In the genomic region with DNA sequence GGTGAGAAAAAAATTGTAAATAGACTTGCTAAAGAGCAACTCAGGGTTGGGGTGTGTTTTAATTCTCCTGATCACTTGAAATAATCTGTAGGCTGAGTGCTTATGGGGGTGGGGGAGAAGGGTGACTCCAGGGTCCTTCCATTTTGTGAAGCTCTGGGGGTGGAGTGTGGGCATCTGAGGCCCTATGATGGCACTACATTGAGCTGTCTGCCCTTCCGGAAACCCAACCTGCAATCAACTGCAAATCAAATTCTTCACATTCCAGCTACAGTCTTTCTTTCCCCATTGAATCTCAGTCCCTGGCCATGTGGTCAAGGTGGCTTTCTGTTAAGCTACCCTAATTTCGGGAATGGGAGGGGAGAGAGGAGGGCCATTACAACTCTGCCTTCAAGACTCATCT, we compare ENCODE assay signal across 22 cellular contexts. TPM values are rescaled to one million over a fixed set of nuclear protein-coding genes. Genes with fewer than 3 reads are reported as not detected.
DNase-seq lines count a peak whose midpoint lies in the region; ATAC-seq, FAIRE-seq and TF ChIP-seq lines count a peak whose summit lies in the region.
"Had no signal": no experiment of that assay in that cellular context is flagged by ENCODE, and none has a peak within 500 bp of the region (broad histone marks: within the 10 kb centered on the region; RNA-seq: fewer than 3 reads in every experiment).

No MANE protein-coding gene starts in this region.

- no peak overlapping the region for H2AFZ ChIP-seq in H9 (ENCODE audit: low read length)
- H2AFZ ChIP-seq: GM23248 had no signal

- peak overlapping the region; percentile 80; the same call in 1 of the 2 replicates for H3K4ac ChIP-seq in H9 (ENCODE audit: low read depth, low read length)

- no peaks in the 10 kb centered on the region for H4K20me1 ChIP-seq in H9 (ENCODE audit: control insufficient read depth, insufficient read depth, insufficient read length)

- H2AK5ac ChIP-seq in H9 (ENCODE audit: insufficient read length, low read length) = no peak overlapping the region

- H3K9me3 ChIP-seq in CD8-positive, alpha-beta T cell (ENCODE audit: low read length) = no peaks in the 10 kb centered on the region
- no peaks in the 10 kb centered on the region for H3K9me3 ChIP-seq in H9 (ENCODE audit: control insufficient read depth, low read depth, low read length)
- H3K9me3 ChIP-seq in small intestine (ENCODE audit: control insufficient read depth, low read depth) = no peaks in the 10 kb centered on the region
- H3K9me3 ChIP-seq: vagina had no signal

- no CpG with 5 or more reads among the region's 2 CpGs for WGBS in H9 (ENCODE audit: extremely low coverage, insufficient read length, low lambda C conversion rate)
- WGBS in small intestine, 3 donors = 76 to 91% (median 85%) methylated on average over 2 of the region's 2 CpGs

- H3K36me3 Mint-ChIP-seq in CD8-positive, alpha-beta T cell = peaks cover 62% of the 10 kb centered on the region
- H3K36me3 Mint-ChIP-seq in H9 (ENCODE audit: insufficient read depth in 1 of 3, low read depth in 3 of 3) = peaks cover 23 to 43% (median 42%) of the 10 kb centered on the region in 3 experiments; a peak in 6 of 7 replicates
- peaks cover 44% of the 10 kb centered on the region for H3K36me3 Mint-ChIP-seq in activated CD8-positive, alpha-beta T cell treated with anti-CD3 and anti-CD28 coated beads, Interleukin-2, amount 10 ng/mL, durations not matched to agents 7 days and 5 days (ENCODE audit: low read depth)

- H3K23ac ChIP-seq in H9 (ENCODE audit: insufficient read length, low read depth, low read length) = no peak overlapping the region

- ATAC-seq in CD8-positive, alpha-beta T cell = no peak
- no peak for ATAC-seq in activated CD8-positive, alpha-beta T cell treated with anti-CD3 and anti-CD28 coated beads, Interleukin-2, amount 10 ng/mL, durations not matched to agents 7 days and 5 days
- no peak for ATAC-seq in HG02840 (IDR thresholded peaks at IDR 0.05; ENCODE audit: low FRiP score, unreplicated experiment)
- no peak for ATAC-seq in HG03196 (IDR thresholded peaks at IDR 0.05; ENCODE audit: unreplicated experiment)
- no peak for ATAC-seq in HG03095 (IDR thresholded peaks at IDR 0.05; ENCODE audit: unreplicated experiment)
- ATAC-seq: right cardiac atrium had no signal

- H3K9me3 Mint-ChIP-seq in CD8-positive, alpha-beta T cell = no peaks in the 10 kb centered on the region
- no peaks in the 10 kb centered on the region for H3K9me3 Mint-ChIP-seq in H9
- H3K9me3 Mint-ChIP-seq in activated CD8-positive, alpha-beta T cell treated with anti-CD3 and anti-CD28 coated beads, Interleukin-2, amount 10 ng/mL, durations not matched to agents 7 days and 5 days (ENCODE audit: insufficient read depth) = no peaks in the 10 kb centered on the region
- H3K9me3 Mint-ChIP-seq: activated CD4-positive, alpha-beta T cell treated with anti-CD3 and anti-CD28 coated beads, Interleukin-2, amount 10 ng/mL, durations not matched to agents 24 days and 14 days had no signal

- H3K4me1 ChIP-seq in CD8-positive, alpha-beta T cell (ENCODE audit: insufficient read depth, low read length) = no peaks in the 10 kb centered on the region
- H3K4me1 ChIP-seq in H9 (ENCODE audit: insufficient read depth, low read length) (peaks cover 7% of the 10 kb centered on the region; the same call in 1 of the 2 replicates), small intestine (ENCODE audit: control insufficient read depth in 2 of 2, insufficient read depth in 1 of 2, low read depth in 1 of 2, low read length in 1 of 2) (peaks cover 2 to 3% of the 10 kb centered on the region in 2 donors)

- peaks cover 13% of the 10 kb centered on the region for H3K4me1 Mint-ChIP-seq in CD8-positive, alpha-beta T cell (ENCODE audit: low read depth)
- H3K4me1 Mint-ChIP-seq in H9 = peaks cover 16 to 21% of the 10 kb centered on the region in 2 experiments
- H3K4me1 Mint-ChIP-seq in activated CD8-positive, alpha-beta T cell treated with anti-CD3 and anti-CD28 coated beads, Interleukin-2, amount 10 ng/mL, durations not matched to agents 7 days and 5 days (ENCODE audit: low read depth) = peaks cover 42% of the 10 kb centered on the region

- no peak overlapping the region for H4K91ac ChIP-seq in H9 (ENCODE audit: insufficient read length, low read depth, low read length)

- no peak overlapping the region for H3K4me2 ChIP-seq in H9 (ENCODE audit: insufficient read depth, insufficient read length, low read length)

- no peak for TF ChIP-seq CTCF in CD8-positive, alpha-beta T cell (IDR thresholded peaks at IDR 0.05)
- TF ChIP-seq CTCF in H9 (conservative IDR thresholded peaks at IDR 0.05) = no peak

- POLR2A ChIA-PET in CD8-positive, alpha-beta T cell (lab: Charles Lee) = interaction anchor here (0.7 kb wide), 1 partner anchor 18 kb away, joined by 6 read pairs; no protein-coding TSS in a partner anchor
- POLR2A ChIA-PET in activated CD8-positive, alpha-beta T cell treated with anti-CD3 and anti-CD28 coated beads, Interleukin-2, amount 10 ng/mL, durations not matched to agents 7 days and 5 days (lab: Charles Lee) = interaction anchor here (0.6 kb wide), 1 partner anchor 87 kb away, joined by 3 read pairs; no protein-coding TSS in a partner anchor

- H3K14ac ChIP-seq in H9 (ENCODE audit: insufficient read depth, low read length) = no peak overlapping the region

- H2BK120ac ChIP-seq in H9 (ENCODE audit: low read depth, low read length, poor library complexity, severe bottlenecking) = no peak overlapping the region

- CTCF ChIA-PET in CD8-positive, alpha-beta T cell (lab: Charles Lee) = interaction anchor here (0.9 to 1.9 kb wide), 3 partner anchors 20 to 79 kb away, joined by 3 to 5 read pairs (median 3); no protein-coding TSS in a partner anchor
- CTCF ChIA-PET in activated CD8-positive, alpha-beta T cell treated with anti-CD3 and anti-CD28 coated beads, Interleukin-2, amount 10 ng/mL, durations not matched to agents 7 days and 5 days (lab: Charles Lee) = interaction anchor here (1.2 to 1.7 kb wide), 5 partner anchors 8 to 168 kb away, joined by 4 to 6 read pairs (median 5); no protein-coding TSS in a partner anchor

- no peak overlapping the region for H3K56ac ChIP-seq in H9 (ENCODE audit: insufficient read length, low read depth, low read length)

- H4K8ac ChIP-seq in H9 (replicated peaks; ENCODE audit: insufficient read length, low read depth, low read length) = no peak overlapping the region

- no peak overlapping the region for H2BK15ac ChIP-seq in H9 (ENCODE audit: low read depth, low read length)

- no peaks in the 10 kb centered on the region for H3K23me2 ChIP-seq in H9 (ENCODE audit: insufficient read length, low read depth, low read length, poor library complexity, severe bottlenecking)

- no peak overlapping the region for H2BK12ac ChIP-seq in H9 (ENCODE audit: insufficient read length, low read depth, low read length)

- H3K4me3 Mint-ChIP-seq in CD8-positive, alpha-beta T cell = no peak overlapping the region
- H3K4me3 Mint-ChIP-seq in H9 = no peak overlapping the region
- no peak overlapping the region for H3K4me3 Mint-ChIP-seq in activated CD8-positive, alpha-beta T cell treated with anti-CD3 and anti-CD28 coated beads, Interleukin-2, amount 10 ng/mL, durations not matched to agents 7 days and 5 days
- H3K4me3 Mint-ChIP-seq: activated CD4-positive, alpha-beta T cell treated with anti-CD3 and anti-CD28 coated beads, Interleukin-2, amount 10 ng/mL, durations not matched to agents 24 days and 14 days had no signal

- H3K18ac ChIP-seq in H9 (ENCODE audit: insufficient read length, low read depth, low read length) = peak overlapping the region; percentile 72

- no peak overlapping the region for H3K27ac ChIP-seq in CD8-positive, alpha-beta T cell (ENCODE audit: low read depth, low read length)
- H3K27ac ChIP-seq in H9 (ENCODE audit: insufficient read length, low read depth, low read length) = peak overlapping the region; percentile 56
- peak overlapping the region in 1 of 2 donors; percentile 29 for H3K27ac ChIP-seq in small intestine (ENCODE audit: low read depth in 1 of 2, low read length in 1 of 2)
- H3K27ac ChIP-seq: C4-2B, cardiac muscle cell, GM23248, HL-60, vagina had no signal

- no peak overlapping the region for H2BK5ac ChIP-seq in H9 (ENCODE audit: insufficient read length, low read length)

- H3K27ac Mint-ChIP-seq in CD8-positive, alpha-beta T cell = peak overlapping the region; percentile 79
- H3K27ac Mint-ChIP-seq in H9 = peak overlapping the region; percentile 81 to 95 (median 94); a peak in 6 of 7 replicates
- H3K27ac Mint-ChIP-seq in activated CD8-positive, alpha-beta T cell treated with anti-CD3 and anti-CD28 coated beads, Interleukin-2, amount 10 ng/mL, durations not matched to agents 7 days and 5 days = peak overlapping the region; percentile 31

- FAIRE-seq in small intestine (lab: Jason Lieb, UNC) = no peak
- FAIRE-seq: frontal cortex, keratinocyte had no signal

- no peak overlapping the region for H4K5ac ChIP-seq in H9 (ENCODE audit: insufficient read length, low read depth, low read length)

- no peak for DNase-seq in CD8-positive, alpha-beta T cell
- peak; percentile 71 for DNase-seq in H9
- DNase-seq in activated CD8-positive, alpha-beta T cell treated with anti-CD3 and anti-CD28 coated beads, Interleukin-2, amount 10 ng/mL, durations not matched to agents 7 days and 5 days = no peak
- peak; percentile 65 for DNase-seq in iPS-NIHi7 (ENCODE audit: extremely low spot score)
- no peak for DNase-seq in small intestine
- DNase-seq: activated CD4-positive, alpha-beta T cell treated with anti-CD3 and anti-CD28 coated beads, Interleukin-2, amount 10 ng/mL, durations not matched to agents 24 days and 14 days; activated gamma-delta T cell treated with Interleukin-2 at 50 U/mL for 16 hours; GM23248; NCI-H1930; NCI-H748 treated with DMSO at 0.1 percent for 48 hours; right cardiac atrium; stimulated activated CD4-positive, alpha-beta T cell treated with anti-CD3 and anti-CD28 coated beads, Interleukin-4, amount 100 ng/mL, for 4 hours; stimulated activated naive CD4-positive, alpha-beta T cell had no signal

- H3K4me3 ChIP-seq in CD8-positive, alpha-beta T cell (ENCODE audit: low read depth, low read length) = no peak overlapping the region
- H3K4me3 ChIP-seq in small intestine (ENCODE audit: low read depth in 1 of 2, low read length in 2 of 2) = no peak overlapping the region
- H3K4me3 ChIP-seq: cardiac muscle cell, GM23248, vagina had no signal

- no peak overlapping the region for H2BK20ac ChIP-seq in H9 (ENCODE audit: low read depth, low read length, poor library complexity, severe bottlenecking)

- H3K27me3 ChIP-seq in CD8-positive, alpha-beta T cell (ENCODE audit: insufficient read depth, low read length) = no peaks in the 10 kb centered on the region
- no peaks in the 10 kb centered on the region for H3K27me3 ChIP-seq in H9 (ENCODE audit: insufficient read depth, low read length)
- H3K27me3 ChIP-seq in small intestine (ENCODE audit: control insufficient read depth in 2 of 2, insufficient read depth in 2 of 2, low read length in 2 of 2) = no peaks in the 10 kb centered on the region
- H3K27me3 ChIP-seq: cardiac muscle cell, vagina had no signal

- no peaks in the 10 kb centered on the region for H3K79me2 ChIP-seq in H9 (ENCODE audit: insufficient read depth, low read length)

- no peaks in the 10 kb centered on the region for H3K79me1 ChIP-seq in H9 (ENCODE audit: insufficient read depth, low read depth, low read length, poor library complexity, severe bottlenecking)

- H3K36me3 ChIP-seq in CD8-positive, alpha-beta T cell (ENCODE audit: insufficient read depth, low read length) = peaks cover 13% of the 10 kb centered on the region
- peaks cover 9 to 18% of the 10 kb centered on the region in 2 donors for H3K36me3 ChIP-seq in small intestine (ENCODE audit: control insufficient read depth in 2 of 2, insufficient read depth in 2 of 2, low read length in 2 of 2)

- no peaks in the 10 kb centered on the region for H3K27me3 Mint-ChIP-seq in CD8-positive, alpha-beta T cell (ENCODE audit: low read depth)
- H3K27me3 Mint-ChIP-seq in H9 (ENCODE audit: low read depth) = no peaks in the 10 kb centered on the region; the same call in 1 of the 2 replicates
- H3K27me3 Mint-ChIP-seq in activated CD8-positive, alpha-beta T cell treated with anti-CD3 and anti-CD28 coated beads, Interleukin-2, amount 10 ng/mL, durations not matched to agents 7 days and 5 days (ENCODE audit: low read depth) = no peaks in the 10 kb centered on the region
- H3K27me3 Mint-ChIP-seq: activated CD4-positive, alpha-beta T cell treated with anti-CD3 and anti-CD28 coated beads, Interleukin-2, amount 10 ng/mL, durations not matched to agents 24 days and 14 days had no signal

- no peak overlapping the region for H3K9ac ChIP-seq in H9 (ENCODE audit: extremely low read depth, insufficient read length, low read length)
- H3K9ac ChIP-seq: GM23248 had no signal

- intact Hi-C loops in CD8-positive, alpha-beta T cell (cut with DNase I, micrococcal nuclease) = no loop called here

- no peak overlapping the region for H3T11ph ChIP-seq in H9 (ENCODE audit: low read length)

RNA-seq across cellular contexts. Expression of gene CDC6, which starts 6.0 kb away (rescaled TPM):
- 1 to 10 TPM; 2.0 to 2.9 TPM for total RNA-seq in CD8-positive, alpha-beta T cell
- 131 and 141 TPM in 2 replicates for total RNA-seq in H9 (2021)
- total RNA-seq in activated CD8-positive, alpha-beta T cell treated with anti-CD3 and anti-CD28 coated beads, Interleukin-2, amount 10 ng/mL, durations not matched to agents 7 days and 5 days = 100 to 1,000 TPM; 103 to 110 TPM
- polyA plus RNA-seq in small intestine = 10 to 100 TPM in 1 of 3 donors, 1 to 10 TPM in 2; 2.5 to 10.7 (median 3.8) TPM

RNA-seq across cellular contexts. Expression of gene RARA, which starts 27.3 kb away (rescaled TPM):
- 100 to 1,000 TPM; 133 TPM for total RNA-seq in CD8-positive, alpha-beta T cell
- total RNA-seq in H9 (2021) = 16.7 and 17.6 TPM in 2 replicates
- 10 to 100 TPM; 61.1 to 63.2 TPM for total RNA-seq in activated CD8-positive, alpha-beta T cell treated with anti-CD3 and anti-CD28 coated beads, Interleukin-2, amount 10 ng/mL, durations not matched to agents 7 days and 5 days
- polyA plus RNA-seq in small intestine = 10 to 100 TPM; 28.8 to 40.7 (median 39.2) TPM

Comparison
In these comparisons a context has a peak if more than half of its experiments do, and no peak if none do; other contexts are left out.
1. DNase-seq: peak in H9 (single experiment) and iPS-NIHi7 (single experiment); none in CD8-positive, alpha-beta T cell (0 of 7), activated CD8-positive, alpha-beta T cell treated with anti-CD3 and anti-CD28 coated beads, Interleukin-2, amount 10 ng/mL, durations not matched to agents 7 days and 5 days (single experiment) and small intestine (single experiment).
2. H3K27ac Mint-ChIP-seq: peak in every context shown above with its lines; median percentile 94 in H9; 79 in CD8-positive, alpha-beta T cell; 31 in activated CD8-positive, alpha-beta T cell treated with anti-CD3 and anti-CD28 coated beads, Interleukin-2, amount 10 ng/mL, durations not matched to agents 7 days and 5 days.
3. RNA of gene CDC6, which starts 6.0 kb away (total RNA-seq): 131 to 141 TPM in H9 and 103 to 110 TPM in activated CD8-positive, alpha-beta T cell treated with anti-CD3 and anti-CD28 coated beads, Interleukin-2, amount 10 ng/mL, durations not matched to agents 7 days and 5 days; 2.0 to 2.9 TPM in CD8-positive, alpha-beta T cell; every median in the first group is over 10 times any median in the second.